In genomic region chr12:94098466-94098865, GRCh38 we compare ENCODE assay signal across 2 cellular contexts.
TF ChIP-seq lines count a peak whose summit lies in the region.

No MANE protein-coding gene starts in this region.

TF ChIP-seq in SK-N-SH, 30 proteins besides CTCF, POLR2A, EP300 and RAD21 (continued from another document):
- TF ChIP-seq PBX3 (IDR thresholded peaks at IDR 0.05) (no peak), FOSL2 (IDR thresholded peaks at IDR 0.05; ENCODE audit: borderline replicate concordance, low read depth) (peak; percentile 55; the same call in 1 of the 2 replicates), TCF12 (IDR thresholded peaks at IDR 0.05) (peak; percentile 59; the same call in 1 of the 2 replicates), JUND (IDR thresholded peaks at IDR 0.05) (peak; percentile 35; the same call in 1 of the 2 replicates), TEAD4 (IDR thresholded peaks at IDR 0.05; ENCODE audit: borderline replicate concordance, insufficient read depth) (0 out of 2 replicates have a peak, but pooled peaks have one; percentile 16), NFIC (IDR thresholded peaks at IDR 0.05; ENCODE audit: borderline replicate concordance) (0 out of 2 replicates have a peak, but pooled peaks have one; percentile 20), SMC3 (IDR thresholded peaks at IDR 0.05; ENCODE audit: low read depth, low read length) (no peak), RFX5 (IDR thresholded peaks at IDR 0.05; ENCODE audit: low read length) (no peak)

TF ChIP-seq in SK-N-SH treated with all-trans-retinoic acid at 6 μM for 48 hours, 23 proteins besides CTCF, POLR2A, EP300 and RAD21 (continued from another document):
- no peak for TF ChIP-seq CSRNP3 (CRISPR knock-in tag; IDR thresholded peaks at IDR 0.05)
- no peak for TF ChIP-seq ZFP30 (CRISPR knock-in tag; IDR thresholded peaks at IDR 0.05)
- TF ChIP-seq OSR1 (CRISPR knock-in tag; IDR thresholded peaks at IDR 0.05): no peak
- no peak for TF ChIP-seq BACH2 (CRISPR knock-in tag; IDR thresholded peaks at IDR 0.05; ENCODE audit: borderline replicate concordance)
